In genomic region chr19:45901912-45902650, GRCh38 we compare ENCODE assay signal across 8 cellular contexts. TPM values are rescaled to one million over a fixed set of nuclear protein-coding genes. Genes with fewer than 3 reads are reported as not detected.
DNase-seq lines count a peak whose midpoint lies in the region; ATAC-seq, FAIRE-seq and TF ChIP-seq lines count a peak whose summit lies in the region.

A gene with protein sequence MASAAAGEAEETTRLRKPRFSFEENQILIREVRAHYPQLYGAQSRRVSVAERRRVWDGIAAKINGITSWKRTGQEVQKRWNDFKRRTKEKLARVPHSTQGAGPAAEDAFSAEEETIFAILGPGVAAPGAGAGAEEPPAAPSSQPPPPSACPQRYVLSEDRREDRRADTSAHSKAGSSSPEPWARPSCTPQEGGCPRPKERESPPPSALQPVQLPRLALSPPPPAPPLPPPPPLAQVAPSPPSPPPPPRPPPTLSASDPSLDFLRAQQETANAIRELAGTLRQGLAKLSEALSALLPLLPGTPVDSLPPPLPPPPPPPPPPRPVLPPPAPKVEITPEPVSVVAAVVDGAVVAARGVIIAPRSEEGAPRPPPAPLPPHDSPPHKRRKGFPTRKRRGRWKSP (minus strand): TSS chr19:45902613. CDS start chr19:45901773, 840 bp downstream.

- FAIRE-seq in bronchial epithelial cell (lab: Jason Lieb, UNC) = no peak

- ATAC-seq in lower lobe of right lung (no peak), HG03354 (IDR thresholded peaks at IDR 0.05; ENCODE audit: poor library complexity, severe bottlenecking, unreplicated experiment) (no peak), HG02763 (IDR thresholded peaks at IDR 0.05; ENCODE audit: unreplicated experiment) (no peak), HG02970 (IDR thresholded peaks at IDR 0.05; ENCODE audit: low FRiP score, unreplicated experiment) (no peak)

- peak within 1 kb of the TSS; percentile 74 for H3K27ac ChIP-seq in lower lobe of right lung

- peak within 1 kb of the TSS; percentile 95 for H3K4me3 Mint-ChIP-seq in type B pancreatic cell

- H3K9me3 ChIP-seq in lower lobe of right lung = no peaks in the 10 kb centered on the region

- intact Hi-C loops in lower lobe of right lung (cut with DNase I) = no loop called here

- H3K36me3 Mint-ChIP-seq in type B pancreatic cell = peaks cover 16% of the 10 kb centered on the region

- peak; percentile 19 for DNase-seq in EL
- peak; percentile 33 for DNase-seq in NCI-H146 treated with DMSO at 0.1 percent for 48 hours (lab: John Stamatoyannopoulos, UW; ENCODE audit: unreplicated experiment)
- no peak for DNase-seq in bronchial epithelial cell (ENCODE audit: low read depth)
- no peak for DNase-seq in lower lobe of right lung
- DNase-seq in type B pancreatic cell (ENCODE audit: extremely low spot score, unreplicated experiment) = no peak

- no peaks in the 10 kb centered on the region for H3K27me3 ChIP-seq in bronchial epithelial cell (ENCODE audit: control insufficient read depth, insufficient read depth, low read length)
- H3K27me3 ChIP-seq in lower lobe of right lung (ENCODE audit: low read depth) = no peaks in the 10 kb centered on the region

- peaks cover 6% of the 10 kb centered on the region for H3K4me1 Mint-ChIP-seq in type B pancreatic cell (ENCODE audit: unreplicated experiment)

- H3K9me3 Mint-ChIP-seq in type B pancreatic cell = no peaks in the 10 kb centered on the region

- H3K4me3 ChIP-seq in bronchial epithelial cell (ENCODE audit: low read depth, low read length) = peak within 1 kb of the TSS; percentile 74
- peak within 1 kb of the TSS; percentile 85 for H3K4me3 ChIP-seq in lower lobe of right lung

- H3K4me1 ChIP-seq in lower lobe of right lung = peaks cover 19% of the 10 kb centered on the region

- no peaks in the 10 kb centered on the region for H3K36me3 ChIP-seq in bronchial epithelial cell (ENCODE audit: control insufficient read depth, insufficient read depth, low read length)
- H3K36me3 ChIP-seq in lower lobe of right lung = peaks cover 35% of the 10 kb centered on the region

- TF ChIP-seq CTCF in bronchial epithelial cell (IDR thresholded peaks at IDR 0.05; ENCODE audit: insufficient read depth, low read length, severe bottlenecking) (no peak), lower lobe of right lung (IDR thresholded peaks at IDR 0.05) (no peak), type B pancreatic cell (conservative IDR thresholded peaks at IDR 0.05) (no peak)

- H3K27me3 Mint-ChIP-seq in type B pancreatic cell = peaks cover 11% of the 10 kb centered on the region

- H3K27ac Mint-ChIP-seq in type B pancreatic cell = peak within 1 kb of the TSS; percentile 74

RNA-seq across cellular contexts. Expression of the gene that starts here (rescaled TPM):
- 0.53 and 0.90 TPM in 2 replicates for total RNA-seq in bronchial epithelial cell
- 7.5 TPM for total RNA-seq in lower lobe of right lung
- 8.0 and 8.5 TPM in 2 replicates for total RNA-seq in type B pancreatic cell (ENCODE audit: low replicate concordance)

Comparison
In these comparisons a context has a peak if more than half of its experiments do, and no peak if none do; other contexts are left out.
1. DNase-seq: peak in EL (single experiment) and NCI-H146 treated with DMSO at 0.1 percent for 48 hours (single experiment); none in bronchial epithelial cell (single experiment), lower lobe of right lung (single experiment) and type B pancreatic cell (single experiment).